ENCODE assay signal across 10 cellular contexts in genomic region chr2:96508521-96509113, GRCh38. TPM values are rescaled to one million over a fixed set of nuclear protein-coding genes. Genes with fewer than 3 reads are reported as not detected.
DNase-seq lines count a peak whose midpoint lies in the region; ATAC-seq, FAIRE-seq and TF ChIP-seq lines count a peak whose summit lies in the region.
"Had no signal": no experiment of that assay in that cellular context is flagged by ENCODE, and none has a peak within 500 bp of the region (broad histone marks: within the 10 kb centered on the region; RNA-seq: fewer than 3 reads in every experiment).

No MANE protein-coding gene starts in this region.

- H3K27me3 ChIP-seq in HepG2 (ENCODE audit: control insufficient read depth in 1 of 2, insufficient read depth in 2 of 2, low read length in 2 of 2) (peaks cover 0 to 34% of the 10 kb centered on the region in 2 experiments; a peak in 3 of 5 replicates), right lobe of liver (no peaks in the 10 kb centered on the region), thoracic aorta (replicated peaks; ENCODE audit: insufficient read depth) (no peaks in the 10 kb centered on the region)

- intact Hi-C loops in HepG2 (cut with micrococcal nuclease; ENCODE audit: unreplicated experiment) = loop anchor here (1.0 to 5.0 kb wide), 7 partner anchors 12 to 370 kb away; partner anchors contain the start of genes ASTL, CIAO1 and SNRNP200
- intact Hi-C loops in right lobe of liver (cut with DNase I) = loop anchor here (5.0 to 10.0 kb wide), 3 partner anchors 36 to 354 kb away; no protein-coding TSS in a partner anchor

- H3K9me3 ChIP-seq in HepG2 (ENCODE audit: low read length) (no peaks in the 10 kb centered on the region), right lobe of liver (no peaks in the 10 kb centered on the region), iPS-18c (ENCODE audit: control insufficient read depth, insufficient read depth, low read length) (no peaks in the 10 kb centered on the region), thoracic aorta (no peaks in the 10 kb centered on the region)

- no peak overlapping the region for H3K9ac ChIP-seq in HepG2 (ENCODE audit: insufficient read depth, low read depth, low read length)

- H3K4me1 ChIP-seq in HepG2 (ENCODE audit: insufficient read depth, low read length) = peaks cover 55% of the 10 kb centered on the region
- peaks cover 0 to 33% (median 17%) of the 10 kb centered on the region in 4 donors for H3K4me1 ChIP-seq in right lobe of liver
- peaks cover 12 to 17% of the 10 kb centered on the region in 2 donors for H3K4me1 ChIP-seq in thoracic aorta (ENCODE audit: control insufficient read depth in 1 of 2, low read depth in 2 of 2)

- no peak for TF ChIP-seq RAD21 in HepG2 (CRISPR knock-in tag; IDR thresholded peaks at IDR 0.05)

- H3K27ac ChIP-seq in HepG2 (ENCODE audit: extremely low read length, insufficient read depth, low read length) (no peak overlapping the region), right lobe of liver (no peak overlapping the region), VCaP (peak overlapping the region; percentile 89; the same call in 1 of the 2 replicates), thoracic aorta (no peak overlapping the region)

- no peak overlapping the region; the same call in 1 of the 2 replicates for H3K4me2 ChIP-seq in HepG2 (ENCODE audit: low read depth, low read length)

- TF ChIP-seq POLR2A in HepG2 (IDR thresholded peaks at IDR 0.05; ENCODE audit: insufficient read depth in 1 of 2, low read depth in 2 of 2, low read length in 2 of 2) (no peak), right lobe of liver (IDR thresholded peaks at IDR 0.05) (no peak)

- WGBS in HepG2 (ENCODE audit: low lambda C conversion rate) = 74% methylated on average over 19 of the region's 26 CpGs
- WGBS in right lobe of liver (ENCODE audit: insufficient coverage, low coverage, low lambda C conversion rate, missing lambda C conversion rate) = 40% methylated on average over 2 of the region's 26 CpGs

- POLR2A ChIA-PET in HepG2 (lab: Yijun Ruan, JAX) = interaction anchor here (1.6 kb wide), 1 partner anchor 101 kb away, joined by 15 read pairs; no protein-coding TSS in a partner anchor

- CTCF ChIA-PET in HepG2 (lab: Yijun Ruan, JAX; ENCODE audit: low intra/inter-chr PET ratio, low total read pairs) = interaction anchor here (0.7 to 5.0 kb wide), 11 partner anchors 30 to 516 kb away, joined by 3 to 116 read pairs (median 6); partner anchors contain the start of genes ASTL and SNRNP200

- no peaks in the 10 kb centered on the region for H4K20me1 ChIP-seq in HepG2 (ENCODE audit: insufficient read depth, low read length)

- in situ Hi-C loops in HepG2 (cut with HindIII; ENCODE audit: extremely low pct_ligation_motif_present, low pct_unique_long_range_greater_than_20kb) = loop anchor here (5.0 to 25.0 kb wide), 2 partner anchors 101 to 371 kb away; partner anchors contain the start of genes ASTL and DUSP2

- DNase-seq in HepG2 (ENCODE audit: low spot score) (no peak), right lobe of liver (no peak), thoracic aorta (ENCODE audit: low spot score) (no peak), A172 (ENCODE audit: low spot score) (no peak), NCI-H510A (lab: John Stamatoyannopoulos, UW) (no peak)

- BruUV-seq in HepG2 (replicated peaks; lab: Mats Ljungman, UMichigan) = no TSS peak

- TF ChIP-seq CTCF in HepG2 (CRISPR knock-in tag; IDR thresholded peaks at IDR 0.05) = no peak
- TF ChIP-seq CTCF in right lobe of liver (IDR thresholded peaks at IDR 0.05) = no peak
- no peak for TF ChIP-seq CTCF in VCaP (conservative IDR thresholded peaks at IDR 0.05)
- TF ChIP-seq CTCF in thoracic aorta (IDR thresholded peaks at IDR 0.05) = no peak

- TF ChIP-seq EP300 in HepG2 (IDR thresholded peaks at IDR 0.05; ENCODE audit: low read depth in 2 of 2, low read length in 2 of 2) = no peak
- no peak for TF ChIP-seq EP300 in HepG2 (CRISPR knock-in tag; IDR thresholded peaks at IDR 0.05; ENCODE audit: borderline replicate concordance)

- H3K4me3 ChIP-seq in HepG2 (replicated peaks in 1 of 3; ENCODE audit: insufficient read depth in 1 of 3, low read depth in 2 of 3, low read length in 3 of 3) (no peak overlapping the region), right lobe of liver (no peak overlapping the region), iPS-18c (ENCODE audit: insufficient read depth, low read depth, low read length) (0 out of 2 replicates have a peak overlapping the region, but pooled peaks have one; percentile 20), thoracic aorta (peak overlapping the region; percentile 68)

- no peak for FAIRE-seq in HepG2 (lab: Jason Lieb, UNC)
- FAIRE-seq: colon had no signal

- H2AFZ ChIP-seq in HepG2 (ENCODE audit: low read length) = no peak overlapping the region

- H3K36me3 ChIP-seq in HepG2 (replicated peaks in 1 of 2; ENCODE audit: control insufficient read depth in 1 of 2, insufficient read depth in 2 of 2, low read length in 2 of 2) (no peaks in the 10 kb centered on the region), right lobe of liver (no peaks in the 10 kb centered on the region), thoracic aorta (no peaks in the 10 kb centered on the region)

- ATAC-seq in HepG2 (no peak; the same call in 2 of the 3 replicates), right lobe of liver (no peak), thoracic aorta (ENCODE audit: insufficient number of reproducible peaks, low FRiP score, low read depth) (no peak), GM18511 (IDR thresholded peaks at IDR 0.05; ENCODE audit: unreplicated experiment) (no peak)

- H3K79me2 ChIP-seq in HepG2 (ENCODE audit: insufficient read depth, low read length) = no peaks in the 10 kb centered on the region

TF ChIP-seq in HepG2, 621 proteins besides CTCF, POLR2A, EP300 and RAD21 (continues in another document):
- no peak; the same call in 1 of the 2 replicates for TF ChIP-seq ZNF891 (CRISPR knock-in tag; IDR thresholded peaks at IDR 0.05)

RNA-seq across cellular contexts. Expression of gene NEURL3, which starts 3.5 kb away (rescaled TPM):
- 0.74 and 1.2 TPM in 2 replicates for total RNA-seq in HepG2 (2016; rRNA removed; fragmentation: Illumina TruSeq; extraction: Trizol)
- 0.20 and 0.53 TPM in 2 replicates for total RNA-seq in HepG2 (2016; cell fraction: cytosol; rRNA removed; fragmentation: Illumina TruSeq; extraction: Trizol; ENCODE audit: low read depth)
- 0.73 and 1.4 TPM in 2 replicates for total RNA-seq in HepG2 (2016; cell fraction: insoluble cytoplasmic fraction; rRNA removed; fragmentation: Illumina TruSeq; extraction: Trizol)
- total RNA-seq in HepG2 (2016; cell fraction: membrane; rRNA removed; fragmentation: Illumina TruSeq; extraction: Trizol) = 0.34 and 0.48 TPM in 2 replicates
- 0.62 and 0.63 TPM in 2 replicates for total RNA-seq in HepG2 (2016; cell fraction: nucleus; rRNA removed; fragmentation: Illumina TruSeq; extraction: Trizol)
- 0.16 and 0.48 TPM in 2 replicates for polyA plus RNA-seq in HepG2 (2011; rRNA removed)
- 0.41 and 0.48 TPM in 2 replicates for polyA plus RNA-seq in HepG2 (2011; cell fraction: cytosol; rRNA removed)
- 0.37 and 0.74 TPM in 2 replicates for polyA plus RNA-seq in HepG2 (2011; cell fraction: nucleus; rRNA removed)
- 0.28 TPM in 1 of 2 replicates, not detected in the other for polyA plus RNA-seq in HepG2 (2012)
- polyA plus RNA-seq in HepG2 (2016; cell fraction: cytosol; fragmentation: Illumina TruSeq; extraction: Trizol; ENCODE audit: low read depth) = 0.16 and 0.27 TPM in 2 replicates
- polyA plus RNA-seq in HepG2 (2016; cell fraction: insoluble cytoplasmic fraction; fragmentation: Illumina TruSeq; extraction: Trizol; ENCODE audit: low read depth) = 0.81 and 0.88 TPM in 2 replicates
- polyA plus RNA-seq in HepG2 (2016; cell fraction: membrane; fragmentation: Illumina TruSeq; extraction: Trizol; ENCODE audit: low read depth) = 0.49 and 0.50 TPM in 2 replicates
- 1.3 and 1.5 TPM in 2 replicates for polyA plus RNA-seq in HepG2 (2016; cell fraction: nucleus; fragmentation: Illumina TruSeq; extraction: Trizol; ENCODE audit: insufficient read depth, low read depth)
- polyA minus RNA-seq in HepG2 (2011; rRNA and poly(A)+ RNA removed; ENCODE audit: low replicate concordance) = not detected in 2 replicates
- polyA minus RNA-seq in HepG2 (2011; cell fraction: cytosol; rRNA and poly(A)+ RNA removed) = not detected in 2 replicates
- not detected in 2 replicates for polyA minus RNA-seq in HepG2 (2011; cell fraction: nucleus; rRNA and poly(A)+ RNA removed)
- total RNA-seq in right lobe of liver = 1 to 10 TPM in 3 of 6 experiments, under 1 TPM in 3; 0.23 to 3.0 (median 1.4) TPM
- total RNA-seq in thoracic aorta = not detected
- total RNA-seq in A172 (2014; rRNA removed; shearing (Covaris generic)) = 0.45 and 0.93 TPM in 2 replicates
- polyA plus RNA-seq: neural cell had no signal

RNA-seq across cellular contexts. Expression of gene ARID5A, which starts 27.9 kb away (rescaled TPM):
- total RNA-seq in HepG2 (2016; rRNA removed; fragmentation: Illumina TruSeq; extraction: Trizol) = 8.0 and 9.5 TPM in 2 replicates
- total RNA-seq in HepG2 (2016; cell fraction: cytosol; rRNA removed; fragmentation: Illumina TruSeq; extraction: Trizol; ENCODE audit: low read depth) = 2.9 and 3.5 TPM in 2 replicates
- total RNA-seq in HepG2 (2016; cell fraction: insoluble cytoplasmic fraction; rRNA removed; fragmentation: Illumina TruSeq; extraction: Trizol) = 8.1 and 9.8 TPM in 2 replicates
- total RNA-seq in HepG2 (2016; cell fraction: membrane; rRNA removed; fragmentation: Illumina TruSeq; extraction: Trizol) = 6.9 and 8.7 TPM in 2 replicates
- total RNA-seq in HepG2 (2016; cell fraction: nucleus; rRNA removed; fragmentation: Illumina TruSeq; extraction: Trizol) = 7.0 and 7.5 TPM in 2 replicates
- 6.0 and 7.4 TPM in 2 replicates for polyA plus RNA-seq in HepG2 (2011; rRNA removed)
- 3.4 and 7.0 TPM in 2 replicates for polyA plus RNA-seq in HepG2 (2011; cell fraction: cytosol; rRNA removed)
- polyA plus RNA-seq in HepG2 (2011; cell fraction: nucleus; rRNA removed) = 11.9 and 13.3 TPM in 2 replicates
- 4.7 and 5.3 TPM in 2 replicates for polyA plus RNA-seq in HepG2 (2012)
- 3.1 and 4.1 TPM in 2 replicates for polyA plus RNA-seq in HepG2 (2016; cell fraction: cytosol; fragmentation: Illumina TruSeq; extraction: Trizol; ENCODE audit: low read depth)
- 9.9 and 12.2 TPM in 2 replicates for polyA plus RNA-seq in HepG2 (2016; cell fraction: insoluble cytoplasmic fraction; fragmentation: Illumina TruSeq; extraction: Trizol; ENCODE audit: low read depth)
- 6.1 and 8.5 TPM in 2 replicates for polyA plus RNA-seq in HepG2 (2016; cell fraction: membrane; fragmentation: Illumina TruSeq; extraction: Trizol; ENCODE audit: low read depth)
- 12.7 and 13.7 TPM in 2 replicates for polyA plus RNA-seq in HepG2 (2016; cell fraction: nucleus; fragmentation: Illumina TruSeq; extraction: Trizol; ENCODE audit: insufficient read depth, low read depth)
- polyA minus RNA-seq in HepG2 (2011; rRNA and poly(A)+ RNA removed; ENCODE audit: low replicate concordance) = 1.4 and 6.4 TPM in 2 replicates
- polyA minus RNA-seq in HepG2 (2011; cell fraction: cytosol; rRNA and poly(A)+ RNA removed) = 3.0 and 4.0 TPM in 2 replicates
- 3.2 and 4.2 TPM in 2 replicates for polyA minus RNA-seq in HepG2 (2011; cell fraction: nucleus; rRNA and poly(A)+ RNA removed)
- 10 to 100 TPM; 13.2 to 23.1 (median 16.9) TPM for total RNA-seq in right lobe of liver
- 100 to 1,000 TPM; 152 to 231 TPM for total RNA-seq in thoracic aorta
- 6.9 and 11.2 TPM in 2 replicates for total RNA-seq in A172 (2014; rRNA removed; shearing (Covaris generic))
- polyA plus RNA-seq: neural cell had no signal

Comparison
In these comparisons a context has a peak if more than half of its experiments do, and no peak if none do; other contexts are left out.
1. H3K4me3 ChIP-seq: peak in iPS-18c (single experiment) and thoracic aorta (single experiment); none in HepG2 (0 of 3) and right lobe of liver (0 of 3).
2. RNA of gene ARID5A, which starts 27.9 kb away (total RNA-seq): 152 to 231 TPM in thoracic aorta; 13.2 to 23.1 TPM in right lobe of liver, 2.9 to 9.8 TPM in HepG2 and 6.9 to 11.2 TPM in A172; every median in the first group is over 4 times any median in the second.